Comparison of ENCODE assay signal across 1 cellular context in genomic region chr3:39135170-39135805, GRCh38.
TF ChIP-seq lines count a peak whose summit lies in the region.

No MANE protein-coding gene starts in this region.

TF ChIP-seq in HepG2, 621 proteins besides CTCF, POLR2A, EP300 and RAD21:
- TF ChIP-seq CEBPG (CRISPR knock-in tag; IDR thresholded peaks at IDR 0.05) (no peak), ZNF672 (CRISPR knock-in tag; IDR thresholded peaks at IDR 0.05) (no peak), CEBPB (IDR thresholded peaks at IDR 0.05; ENCODE audit: borderline replicate concordance, low read depth, low read length) (peak; percentile 24; the same call in 1 of the 2 replicates), TFDP1 (CRISPR knock-in tag; IDR thresholded peaks at IDR 0.05; ENCODE audit: borderline replicate concordance) (no peak), E2F2 (CRISPR knock-in tag; IDR thresholded peaks at IDR 0.05; ENCODE audit: borderline replicate concordance) (no peak), TEAD3 (CRISPR knock-in tag; optimal IDR thresholded peaks at IDR 0.05; ENCODE audit: borderline replicate concordance) (no peak), FOSL1 (CRISPR knock-in tag; IDR thresholded peaks at IDR 0.05; ENCODE audit: borderline replicate concordance) (no peak)
